ENCODE assay signal across 18 cellular contexts in genomic region chr3:69830147-69830546, GRCh38.
"Had no signal": no experiment of that assay in that cellular context is flagged by ENCODE, and none has a peak within 500 bp of the region (broad histone marks: within the 10 kb centered on the region; RNA-seq: fewer than 3 reads in every experiment).

No MANE protein-coding gene starts in this region.

- H3K27me3 ChIP-seq: MG63 had no signal

- ATAC-seq: SK-N-SH treated with all-trans-retinoic acid at 6 μM for 48 hours had no signal

- FAIRE-seq: RCC 7860 had no signal

- DNase-seq: KBM-7, MG63, NCI-H1092, NCI-H1105 treated with DMSO at 0.1 percent for 48 hours, NCI-H1417 treated with DMSO at 0.1 percent for 48 hours, NCI-H146, NCI-H1694 treated with DMSO at 0.1 percent for 48 hours, NCI-H1930, NCI-H2081, NCI-H2107, NCI-H2227 treated with DMSO at 0.1 percent for 48 hours, NCI-H524, NCI-H526 treated with DMSO at 0.1 percent for 48 hours, NCI-H748 treated with DMSO at 0.1 percent for 48 hours, RPMI8226, SHP77 had no signal

- H3K4me3 ChIP-seq: MG63 had no signal

- H3K36me3 ChIP-seq: MG63 had no signal
